In the genomic region with DNA sequence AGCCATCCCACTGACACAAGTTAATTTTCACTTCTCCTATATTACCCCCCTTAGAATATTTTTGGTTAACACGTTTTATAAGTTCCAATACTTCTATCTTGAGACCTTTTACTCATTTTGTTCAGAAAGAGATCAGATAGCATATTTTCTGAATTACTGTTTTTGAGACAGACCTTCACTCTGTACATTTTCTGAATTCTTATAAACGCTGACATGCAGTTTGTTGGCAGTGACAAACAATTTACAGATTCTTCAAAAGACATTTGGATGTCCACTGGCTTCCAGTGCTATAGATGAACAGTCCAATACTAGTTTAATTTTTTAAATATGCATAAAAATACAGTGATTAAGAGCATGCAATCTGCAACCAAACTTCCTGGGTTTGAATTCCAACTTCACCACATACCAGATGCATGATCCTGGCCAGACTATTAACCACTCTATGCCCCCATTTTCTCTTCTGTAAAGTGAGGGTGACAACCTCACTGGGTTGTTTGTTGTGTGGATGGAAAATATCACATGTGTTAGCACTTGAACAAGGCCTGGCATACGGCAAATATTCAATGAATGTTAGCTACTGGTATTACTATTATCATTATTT, we compare ENCODE assay signal across 29 cellular contexts.
DNase-seq lines count a peak whose midpoint lies in the region; ATAC-seq, FAIRE-seq and TF ChIP-seq lines count a peak whose summit lies in the region.
"Had no signal": no experiment of that assay in that cellular context is flagged by ENCODE, and none has a peak within 500 bp of the region (broad histone marks: within the 10 kb centered on the region; RNA-seq: fewer than 3 reads in every experiment).

No MANE protein-coding gene starts in this region.

- no peak for DNase-seq in natural killer cell
- DNase-seq in natural killer cell treated with Interleukin-12 subunit alpha and Interleukin-12 subunit beta and Interleukin-15 and Interleukin-18, amount 100 ng/mL, for 72 hours (ENCODE audit: low spot score): no peak
- peak; percentile 44 for DNase-seq in astrocyte (ENCODE audit: low read depth)
- DNase-seq in foreskin fibroblast: peak; percentile 14 to 30
- no peak for DNase-seq in activated T-helper 1 cell treated with anti-CD3 and anti-CD28 coated beads, Interleukin-12 subunit alpha, Interleukin-12 subunit beta, Interleukin-2, Interleukin-4 antibody, amounts not matched to agents 30 ng/mL and 10 ng/mL and 1 ng/mL, durations not matched to agents 14 hours and 24 hours and 36 hours (ENCODE audit: low spot score)
- DNase-seq: activated CD4-positive, alpha-beta T cell treated with anti-CD3 and anti-CD28 coated beads for 4 hours; activated naive CD8-positive, alpha-beta T cell treated with anti-CD3 and anti-CD28 coated beads, Interleukin-2, amount 50 U/mL, for 24 hours; activated T-cell treated with anti-CD3 and anti-CD28 coated beads for 4 hours; BE2C; colonic mucosa; effector memory CD8-positive, alpha-beta T cell; GDM1; H9; hippocampal formation; left lung; mesendoderm; NCI-H446 treated with DMSO at 0.1 percent for 48 hours; NCI-H82; stimulated activated naive CD8-positive, alpha-beta T cell treated with anti-CD3 and anti-CD28 coated beads, Interleukin-15, amount 100 ng/mL, for 72 hours; thyroid gland had no signal

- no peaks in the 10 kb centered on the region for H3K9me3 Mint-ChIP-seq in natural killer cell
- H3K9me3 Mint-ChIP-seq in natural killer cell treated with Interleukin-12 subunit alpha and Interleukin-12 subunit beta and Interleukin-15 and Interleukin-18, amount 100 ng/mL, for 72 hours: no peaks in the 10 kb centered on the region
- no peaks in the 10 kb centered on the region for H3K9me3 Mint-ChIP-seq in astrocyte (ENCODE audit: unreplicated experiment)
- no peaks in the 10 kb centered on the region for H3K9me3 Mint-ChIP-seq in activated T-helper 1 cell treated with anti-CD3 and anti-CD28 coated beads, Interleukin-12 subunit alpha, Interleukin-12 subunit beta, Interleukin-2, Interleukin-4 antibody, amounts not matched to agents 30 ng/mL and 10 ng/mL and 1 ng/mL, durations not matched to agents 14 hours and 24 hours and 36 hours
- H3K9me3 Mint-ChIP-seq: activated naive CD8-positive, alpha-beta T cell treated with anti-CD3 and anti-CD28 coated beads, Interleukin-2, amount 50 U/mL, for 24 hours; effector memory CD8-positive, alpha-beta T cell; H9; stimulated activated naive CD8-positive, alpha-beta T cell treated with anti-CD3 and anti-CD28 coated beads, Interleukin-15, amount 100 ng/mL, for 72 hours had no signal

- H3K27ac Mint-ChIP-seq in natural killer cell (peak overlapping the region; percentile 55 to 76), astrocyte (ENCODE audit: unreplicated experiment) (no peak overlapping the region)
- no peak overlapping the region for H3K27ac Mint-ChIP-seq in natural killer cell treated with Interleukin-12 subunit alpha and Interleukin-12 subunit beta and Interleukin-15 and Interleukin-18, amount 100 ng/mL, for 72 hours
- no peak overlapping the region for H3K27ac Mint-ChIP-seq in activated T-helper 1 cell treated with anti-CD3 and anti-CD28 coated beads, Interleukin-12 subunit alpha, Interleukin-12 subunit beta, Interleukin-2, Interleukin-4 antibody, amounts not matched to agents 30 ng/mL and 10 ng/mL and 1 ng/mL, durations not matched to agents 14 hours and 24 hours and 36 hours
- H3K27ac Mint-ChIP-seq: activated naive CD8-positive, alpha-beta T cell treated with anti-CD3 and anti-CD28 coated beads, Interleukin-2, amount 50 U/mL, for 24 hours had no signal

- no peak overlapping the region for H2AFZ ChIP-seq in astrocyte (ENCODE audit: low read depth, low read length)

- H3K4me1 ChIP-seq in astrocyte (ENCODE audit: insufficient read depth, low read length): no peaks in the 10 kb centered on the region
- H3K4me1 ChIP-seq: breast epithelium, colonic mucosa, left lung, thyroid gland, vagina had no signal

- no peaks in the 10 kb centered on the region for H3K79me2 ChIP-seq in astrocyte (ENCODE audit: insufficient read depth, low read length)

- no peaks in the 10 kb centered on the region for H3K27me3 ChIP-seq in astrocyte (ENCODE audit: insufficient read depth, low read length)
- H3K27me3 ChIP-seq: BE2C, breast epithelium, colonic mucosa, left lung, thyroid gland, vagina had no signal

- H3K36me3 Mint-ChIP-seq in natural killer cell: peaks cover 10% of the 10 kb centered on the region
- peaks cover 5% of the 10 kb centered on the region for H3K36me3 Mint-ChIP-seq in natural killer cell treated with Interleukin-12 subunit alpha and Interleukin-12 subunit beta and Interleukin-15 and Interleukin-18, amount 100 ng/mL, for 72 hours
- peaks cover 5% of the 10 kb centered on the region for H3K36me3 Mint-ChIP-seq in astrocyte (ENCODE audit: low read depth, unreplicated experiment)
- peaks cover 16% of the 10 kb centered on the region for H3K36me3 Mint-ChIP-seq in activated T-helper 1 cell treated with anti-CD3 and anti-CD28 coated beads, Interleukin-12 subunit alpha, Interleukin-12 subunit beta, Interleukin-2, Interleukin-4 antibody, amounts not matched to agents 30 ng/mL and 10 ng/mL and 1 ng/mL, durations not matched to agents 14 hours and 24 hours and 36 hours (ENCODE audit: low read depth)

- no peak for TF ChIP-seq CTCF in natural killer cell (IDR thresholded peaks at IDR 0.05)
- TF ChIP-seq CTCF in astrocyte (IDR thresholded peaks at IDR 0.05; ENCODE audit: insufficient read depth, low read depth, low read length): no peak
- TF ChIP-seq CTCF in foreskin fibroblast (IDR thresholded peaks at IDR 0.05; ENCODE audit: low read depth, low read length): no peak

- H4K20me1 ChIP-seq in astrocyte (ENCODE audit: insufficient read depth, low read length): no peaks in the 10 kb centered on the region

- H3K4me1 Mint-ChIP-seq in natural killer cell: peaks cover 59% of the 10 kb centered on the region in 2 donors
- peaks cover 39 to 45% of the 10 kb centered on the region in 2 donors for H3K4me1 Mint-ChIP-seq in natural killer cell treated with Interleukin-12 subunit alpha and Interleukin-12 subunit beta and Interleukin-15 and Interleukin-18, amount 100 ng/mL, for 72 hours (ENCODE audit: low read depth in 2 of 2)
- H3K4me1 Mint-ChIP-seq in astrocyte (ENCODE audit: low read depth, unreplicated experiment): peaks cover 11% of the 10 kb centered on the region
- H3K4me1 Mint-ChIP-seq in activated T-helper 1 cell treated with anti-CD3 and anti-CD28 coated beads, Interleukin-12 subunit alpha, Interleukin-12 subunit beta, Interleukin-2, Interleukin-4 antibody, amounts not matched to agents 30 ng/mL and 10 ng/mL and 1 ng/mL, durations not matched to agents 14 hours and 24 hours and 36 hours (ENCODE audit: low read depth): peaks cover 21% of the 10 kb centered on the region

- H3K4me3 ChIP-seq in astrocyte (ENCODE audit: insufficient read depth, low read depth, low read length) (no peak overlapping the region), foreskin fibroblast (ENCODE audit: low read depth in 1 of 2, low read length in 2 of 2) (no peak overlapping the region)
- H3K4me3 ChIP-seq: breast epithelium, colonic mucosa, left lung, SK-N-MC, skin epidermis, thyroid gland, vagina had no signal

- no peak for ATAC-seq in natural killer cell
- no peak for ATAC-seq in natural killer cell treated with Interleukin-12 subunit alpha and Interleukin-12 subunit beta and Interleukin-15 and Interleukin-18, amount 100 ng/mL, for 72 hours
- ATAC-seq in HG03571 (IDR thresholded peaks at IDR 0.05; ENCODE audit: unreplicated experiment): no peak
- ATAC-seq in GM18520 (IDR thresholded peaks at IDR 0.05; ENCODE audit: unreplicated experiment): no peak
- ATAC-seq in HG02623 (IDR thresholded peaks at IDR 0.05; ENCODE audit: unreplicated experiment): no peak
- ATAC-seq: left lung had no signal

- no peaks in the 10 kb centered on the region for H3K9me3 ChIP-seq in astrocyte (ENCODE audit: insufficient read depth, low read depth, low read length)
- H3K9me3 ChIP-seq: BE2C, breast epithelium, colonic mucosa, left lung, thyroid gland, vagina had no signal

- H3K4me3 Mint-ChIP-seq in natural killer cell (no peak overlapping the region), astrocyte (ENCODE audit: unreplicated experiment) (no peak overlapping the region)
- H3K4me3 Mint-ChIP-seq in natural killer cell treated with Interleukin-12 subunit alpha and Interleukin-12 subunit beta and Interleukin-15 and Interleukin-18, amount 100 ng/mL, for 72 hours: no peak overlapping the region
- H3K4me3 Mint-ChIP-seq in activated T-helper 1 cell treated with anti-CD3 and anti-CD28 coated beads, Interleukin-12 subunit alpha, Interleukin-12 subunit beta, Interleukin-2, Interleukin-4 antibody, amounts not matched to agents 30 ng/mL and 10 ng/mL and 1 ng/mL, durations not matched to agents 14 hours and 24 hours and 36 hours: no peak overlapping the region
- H3K4me3 Mint-ChIP-seq: activated naive CD8-positive, alpha-beta T cell treated with anti-CD3 and anti-CD28 coated beads, Interleukin-2, amount 50 U/mL, for 24 hours; H9; stimulated activated naive CD8-positive, alpha-beta T cell treated with anti-CD3 and anti-CD28 coated beads, Interleukin-15, amount 100 ng/mL, for 72 hours had no signal

- intact Hi-C loops in natural killer cell (cut with micrococcal nuclease): no loop called here
- intact Hi-C loops in activated T-helper 1 cell treated with anti-CD3 and anti-CD28 coated beads, Interleukin-12 subunit alpha, Interleukin-12 subunit beta, Interleukin-2, Interleukin-4 antibody, amounts not matched to agents 30 ng/mL and 10 ng/mL and 1 ng/mL, durations not matched to agents 14 hours and 24 hours and 36 hours (cut with micrococcal nuclease): no loop called here

- no peak overlapping the region for H3K9ac ChIP-seq in astrocyte (ENCODE audit: low read length)
- H3K9ac ChIP-seq: KMS-11 had no signal

- FAIRE-seq in astrocyte (lab: Jason Lieb, UNC): peak; percentile 29
- FAIRE-seq: GM19239 had no signal

- H3K27me3 Mint-ChIP-seq in natural killer cell (ENCODE audit: low read depth in 2 of 2): no peaks in the 10 kb centered on the region
- H3K27me3 Mint-ChIP-seq in natural killer cell treated with Interleukin-12 subunit alpha and Interleukin-12 subunit beta and Interleukin-15 and Interleukin-18, amount 100 ng/mL, for 72 hours: no peaks in the 10 kb centered on the region
- no peaks in the 10 kb centered on the region for H3K27me3 Mint-ChIP-seq in astrocyte (ENCODE audit: low read depth, unreplicated experiment)
- no peaks in the 10 kb centered on the region for H3K27me3 Mint-ChIP-seq in activated T-helper 1 cell treated with anti-CD3 and anti-CD28 coated beads, Interleukin-12 subunit alpha, Interleukin-12 subunit beta, Interleukin-2, Interleukin-4 antibody, amounts not matched to agents 30 ng/mL and 10 ng/mL and 1 ng/mL, durations not matched to agents 14 hours and 24 hours and 36 hours (ENCODE audit: insufficient read depth)
- H3K27me3 Mint-ChIP-seq: activated naive CD8-positive, alpha-beta T cell treated with anti-CD3 and anti-CD28 coated beads, Interleukin-2, amount 50 U/mL, for 24 hours; effector memory CD8-positive, alpha-beta T cell; stimulated activated naive CD8-positive, alpha-beta T cell treated with anti-CD3 and anti-CD28 coated beads, Interleukin-15, amount 100 ng/mL, for 72 hours had no signal

- H3K4me2 ChIP-seq in astrocyte (ENCODE audit: low read length): no peak overlapping the region
- H3K4me2 ChIP-seq: KMS-11 had no signal

- H3K36me3 ChIP-seq in astrocyte (ENCODE audit: insufficient read depth, low read length): no peaks in the 10 kb centered on the region
- H3K36me3 ChIP-seq: BE2C, breast epithelium, colonic mucosa, thyroid gland, vagina had no signal

- H3K27ac ChIP-seq in astrocyte (ENCODE audit: low read depth, low read length): no peak overlapping the region
- H3K27ac ChIP-seq: breast epithelium, colonic mucosa, left lung, SK-N-MC, skin epidermis, thyroid gland, vagina had no signal

Comparison
In these comparisons a context has a peak if more than half of its experiments do, and no peak if none do; other contexts are left out.
1. H3K27ac Mint-ChIP-seq: peak in natural killer cell (2 of 2); none in natural killer cell treated with Interleukin-12 subunit alpha and Interleukin-12 subunit beta and Interleukin-15 and Interleukin-18, amount 100 ng/mL, for 72 hours (0 of 2), astrocyte (single experiment) and activated T-helper 1 cell treated with anti-CD3 and anti-CD28 coated beads, Interleukin-12 subunit alpha, Interleukin-12 subunit beta, Interleukin-2, Interleukin-4 antibody, amounts not matched to agents 30 ng/mL and 10 ng/mL and 1 ng/mL, durations not matched to agents 14 hours and 24 hours and 36 hours (single experiment).
2. DNase-seq: peak in astrocyte (single experiment) and foreskin fibroblast (2 of 2); none in natural killer cell (single experiment), natural killer cell treated with Interleukin-12 subunit alpha and Interleukin-12 subunit beta and Interleukin-15 and Interleukin-18, amount 100 ng/mL, for 72 hours (single experiment) and activated T-helper 1 cell treated with anti-CD3 and anti-CD28 coated beads, Interleukin-12 subunit alpha, Interleukin-12 subunit beta, Interleukin-2, Interleukin-4 antibody, amounts not matched to agents 30 ng/mL and 10 ng/mL and 1 ng/mL, durations not matched to agents 14 hours and 24 hours and 36 hours (single experiment).